Comparison of ENCODE assay signal across 8 cellular contexts in the genomic region with DNA sequence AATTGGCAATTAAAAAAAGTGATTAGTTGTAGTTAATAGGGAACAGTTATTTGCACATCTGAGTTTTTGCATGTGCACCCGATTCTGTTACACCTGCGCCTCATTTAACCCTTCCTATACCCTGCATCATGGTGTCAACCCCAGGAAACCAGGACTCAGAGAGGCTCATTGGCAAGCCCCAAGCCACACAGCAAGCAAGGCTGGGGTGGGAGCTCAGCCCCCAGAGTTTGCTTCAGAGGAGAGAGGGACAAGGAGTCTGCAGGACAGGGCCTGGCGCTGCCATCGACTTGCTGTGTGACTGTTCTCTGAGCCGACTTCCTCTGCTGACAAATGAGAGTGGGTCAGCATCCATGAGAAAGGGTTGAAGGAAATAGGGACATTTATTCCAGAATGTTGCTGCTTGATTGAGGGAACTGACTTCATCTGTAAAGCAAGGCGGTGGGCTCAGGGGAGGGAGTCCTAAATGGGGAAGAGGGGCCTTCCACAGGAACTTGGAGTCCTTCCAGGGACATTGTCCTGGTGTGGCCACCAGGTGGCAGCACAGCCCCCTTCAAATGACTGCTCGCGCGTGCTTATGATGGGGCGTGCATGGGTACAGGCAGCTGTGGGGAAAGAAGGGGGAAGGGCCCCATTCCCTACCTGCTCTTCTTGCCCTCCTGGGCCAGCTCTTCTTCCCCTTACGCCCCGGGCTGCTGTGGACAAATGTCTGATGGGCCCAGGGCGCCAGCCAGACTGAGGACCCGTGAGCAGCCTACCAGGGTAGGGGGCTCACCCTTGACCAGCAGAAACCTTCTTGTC. TPM values are rescaled to one million over a fixed set of nuclear protein-coding genes. Genes with fewer than 3 reads are reported as not detected.
DNase-seq lines count a peak whose midpoint lies in the region; ATAC-seq and TF ChIP-seq lines count a peak whose summit lies in the region.

No MANE protein-coding gene starts in this region.

- H3K36me3 Mint-ChIP-seq in activated naive CD4-positive, alpha-beta T cell treated with anti-CD3 and anti-CD28 coated beads, Interleukin-2, amount 50 U/mL, for 72 hours: peaks cover 0 to 5% of the 10 kb centered on the region in 2 donors

- H3K4me1 ChIP-seq in cardiac muscle cell (ENCODE audit: low read depth): no peaks in the 10 kb centered on the region

- no peaks in the 10 kb centered on the region for H3K27me3 ChIP-seq in cardiac muscle cell

- H3K27ac Mint-ChIP-seq in activated naive CD4-positive, alpha-beta T cell treated with anti-CD3 and anti-CD28 coated beads, Interleukin-2, amount 50 U/mL, for 72 hours: no peak overlapping the region

- no peak overlapping the region for H3K4me3 ChIP-seq in cardiac muscle cell

- H3K9me3 Mint-ChIP-seq in activated naive CD4-positive, alpha-beta T cell treated with anti-CD3 and anti-CD28 coated beads, Interleukin-2, amount 50 U/mL, for 72 hours: no peaks in the 10 kb centered on the region

- no peaks in the 10 kb centered on the region for H3K36me3 ChIP-seq in cardiac muscle cell

- TF ChIP-seq CTCF in cardiac muscle cell (IDR thresholded peaks at IDR 0.05; ENCODE audit: low read depth, low read length): peak; percentile 82

- peak; percentile 65 to 72 for ATAC-seq in activated naive CD4-positive, alpha-beta T cell treated with anti-CD3 and anti-CD28 coated beads, Interleukin-2, amount 50 U/mL, for 72 hours
- ATAC-seq in GM19467 (IDR thresholded peaks at IDR 0.05; ENCODE audit: unreplicated experiment) (no peak), HG02981 (IDR thresholded peaks at IDR 0.05; ENCODE audit: unreplicated experiment) (no peak)

- no peaks in the 10 kb centered on the region for H3K9me3 ChIP-seq in cardiac muscle cell (ENCODE audit: low read depth)

- no peak overlapping the region for H3K27ac ChIP-seq in cardiac muscle cell

- DNase-seq in ELF-1 (ENCODE audit: low read depth, low spot score) (peak; percentile 81), NCI-H1092 treated with DMSO at 0.1 percent for 48 hours (lab: John Stamatoyannopoulos, UW) (peak; percentile 21), SW 1271 (lab: John Stamatoyannopoulos, UW) (peak; percentile 43 to 62), cardiac muscle cell (ENCODE audit: low read depth in 1 of 2, low spot score in 1 of 2) (peak; percentile 78 to 85), putamen (ENCODE audit: low spot score) (peak; percentile 45)
- DNase-seq in activated naive CD4-positive, alpha-beta T cell treated with anti-CD3 and anti-CD28 coated beads, Interleukin-2, amount 50 U/mL, for 72 hours (ENCODE audit: low spot score in 2 of 2): peak; percentile 73 to 81

RNA-seq across cellular contexts. Expression of a gene that starts 51.6 kb away (rescaled TPM):
- total RNA-seq in activated naive CD4-positive, alpha-beta T cell treated with anti-CD3 and anti-CD28 coated beads, Interleukin-2, amount 50 U/mL, for 72 hours: 1 to 10 TPM; 5.8 to 6.0 TPM
- total RNA-seq in cardiac muscle cell: 38.5 and 52.8 TPM in 2 replicates
- polyA plus RNA-seq in cardiac muscle cell: 32.9 and 57.5 TPM in 2 replicates

Comparison
In these comparisons a context has a peak if more than half of its experiments do, and no peak if none do; other contexts are left out.
1. DNase-seq: peak in every context shown above with its lines; median percentile 82 in cardiac muscle cell; 81 in ELF-1; 77 in activated naive CD4-positive, alpha-beta T cell treated with anti-CD3 and anti-CD28 coated beads, Interleukin-2, amount 50 U/mL, for 72 hours; 52 in SW 1271; 45 in putamen; 21 in NCI-H1092 treated with DMSO at 0.1 percent for 48 hours.
2. ATAC-seq: peak in activated naive CD4-positive, alpha-beta T cell treated with anti-CD3 and anti-CD28 coated beads, Interleukin-2, amount 50 U/mL, for 72 hours (2 of 2); none in GM19467 (single experiment) and HG02981 (single experiment).